Comparison of ENCODE assay signal across 10 cellular contexts in genomic region chr12:50024227-50024626, GRCh38. TPM values are rescaled to one million over a fixed set of nuclear protein-coding genes. Genes with fewer than 3 reads are reported as not detected.
DNase-seq lines count a peak whose midpoint lies in the region; ATAC-seq, FAIRE-seq and TF ChIP-seq lines count a peak whose summit lies in the region.
"Had no signal": no experiment of that assay in that cellular context is flagged by ENCODE, and none has a peak within 500 bp of the region (broad histone marks: within the 10 kb centered on the region; RNA-seq: fewer than 3 reads in every experiment).

No MANE protein-coding gene starts in this region.

- TF ChIP-seq POLR2A in endothelial cell of umbilical vein (IDR thresholded peaks at IDR 0.05; ENCODE audit: low read depth, low read length), result no peak

- H3K79me2 ChIP-seq in endothelial cell of umbilical vein (ENCODE audit: control insufficient read depth, insufficient read depth, low read length), result peaks cover 58% of the 10 kb centered on the region

- peaks cover 29% of the 10 kb centered on the region for H3K4me1 Mint-ChIP-seq in T-helper 2 cell treated with Interferon-gamma antibody and Interleukin-4, amounts not matched to agents 5 μg/mL and 100 μg/mL, for 36 hours (ENCODE audit: low read depth)

- 72 to 80% (median 77%) methylated on average over 8 of the region's 8 CpGs for WGBS in psoas muscle, 3 donors

- H3K9me3 Mint-ChIP-seq in T-helper 2 cell treated with Interferon-gamma antibody and Interleukin-4, amounts not matched to agents 5 μg/mL and 100 μg/mL, for 36 hours, result peaks cover 2% of the 10 kb centered on the region

- H3K36me3 ChIP-seq in RWPE2 (ENCODE audit: low read depth) (peaks cover 24% of the 10 kb centered on the region), endothelial cell of umbilical vein (ENCODE audit: control insufficient read depth in 2 of 2, extremely low read depth in 1 of 2, insufficient read depth in 2 of 2, low read length in 2 of 2) (no peaks in the 10 kb centered on the region), psoas muscle (ENCODE audit: insufficient read depth in 1 of 2, low read depth in 1 of 2) (no peaks in the 10 kb centered on the region)

- H3K27ac Mint-ChIP-seq in T-helper 2 cell treated with Interferon-gamma antibody and Interleukin-4, amounts not matched to agents 5 μg/mL and 100 μg/mL, for 36 hours, result peak overlapping the region; percentile 99

- H3K27ac ChIP-seq in RWPE2 (ENCODE audit: poor library complexity, severe bottlenecking) (peak overlapping the region; percentile 56), endothelial cell of umbilical vein (ENCODE audit: insufficient read depth, low read depth, low read length) (no peak overlapping the region), psoas muscle (no peak overlapping the region)

- peak overlapping the region; percentile 31 for H3K9ac ChIP-seq in endothelial cell of umbilical vein (replicated peaks; ENCODE audit: extremely low read depth, insufficient read depth, low read length)

- ATAC-seq in RWPE2 (ENCODE audit: low read depth) (no peak), psoas muscle (no peak), GM18907 (IDR thresholded peaks at IDR 0.05; ENCODE audit: unreplicated experiment) (no peak)

- H3K27me3 ChIP-seq in RWPE2 (ENCODE audit: insufficient read depth, poor library complexity, severe bottlenecking) (no peaks in the 10 kb centered on the region), endothelial cell of umbilical vein (ENCODE audit: control insufficient read depth in 2 of 2, insufficient read depth in 2 of 2, low read length in 2 of 2) (peaks cover 11 to 17% of the 10 kb centered on the region in 2 experiments), psoas muscle (ENCODE audit: insufficient read depth in 3 of 3, low read length in 2 of 3) (no peaks in the 10 kb centered on the region)

- H3K27me3 Mint-ChIP-seq in T-helper 2 cell treated with Interferon-gamma antibody and Interleukin-4, amounts not matched to agents 5 μg/mL and 100 μg/mL, for 36 hours (ENCODE audit: low read depth), result no peaks in the 10 kb centered on the region

- H4K20me1 ChIP-seq in endothelial cell of umbilical vein (replicated peaks; ENCODE audit: control insufficient read depth, extremely low read depth, insufficient read depth, low read length), result no peaks in the 10 kb centered on the region

- H3K4me2 ChIP-seq in endothelial cell of umbilical vein (ENCODE audit: insufficient read depth, low read length), result peak overlapping the region; percentile 54

- H3K9me1 ChIP-seq in endothelial cell of umbilical vein (replicated peaks; ENCODE audit: control insufficient read depth, extremely low read depth, insufficient read depth, low read length), result no peaks in the 10 kb centered on the region

- TF ChIP-seq CTCF in RWPE2 (IDR thresholded peaks at IDR 0.05; ENCODE audit: poor library complexity, severe bottlenecking) (no peak), endothelial cell of umbilical vein (IDR thresholded peaks at IDR 0.05; ENCODE audit: extremely low read depth in 1 of 2, insufficient read depth in 1 of 2, low read depth in 1 of 2, low read length in 2 of 2) (no peak), psoas muscle (IDR thresholded peaks at IDR 0.05) (no peak)

- H3K4me3 ChIP-seq in RWPE2 (ENCODE audit: severe bottlenecking) (peak overlapping the region; percentile 75), endothelial cell of umbilical vein (replicated peaks in 1 of 3; ENCODE audit: insufficient read depth in 1 of 3, low read depth in 1 of 3, low read length in 3 of 3) (peak overlapping the region in 2 of 3 experiments; percentile 40 to 64), psoas muscle (peak overlapping the region; percentile 76)

- no TSS peak for BruUV-seq in endothelial cell of umbilical vein (replicated peaks; lab: Mats Ljungman, UMichigan)

- POLR2A ChIA-PET in endothelial cell of umbilical vein (lab: Charles Lee), result no interaction called here

- H3K4me1 ChIP-seq in RWPE2 (ENCODE audit: insufficient read depth, poor library complexity, severe bottlenecking), result peaks cover 10% of the 10 kb centered on the region
- H3K4me1 ChIP-seq in endothelial cell of umbilical vein (ENCODE audit: control insufficient read depth, extremely low read depth, insufficient read depth, low read length), result peaks cover 10% of the 10 kb centered on the region
- H3K4me1 ChIP-seq in psoas muscle, result no peaks in the 10 kb centered on the region

- H3K9me3 ChIP-seq in RWPE2 (ENCODE audit: severe bottlenecking) (no peaks in the 10 kb centered on the region), endothelial cell of umbilical vein (replicated peaks; ENCODE audit: control insufficient read depth, insufficient read depth, low read length) (no peaks in the 10 kb centered on the region), psoas muscle (no peaks in the 10 kb centered on the region)

- H2AFZ ChIP-seq in endothelial cell of umbilical vein (ENCODE audit: low read depth, low read length), result no peak overlapping the region

- intact Hi-C loops in endothelial cell of umbilical vein (cut with micrococcal nuclease) (no loop called here), psoas muscle (cut with DNase I) (loop anchor here in 1 of 2 donors (1.0 kb wide), 1 partner anchor 14 kb away; no protein-coding TSS in a partner anchor)

- dilution Hi-C loops in endothelial cell of umbilical vein (cut with MboI; ENCODE audit: extremely low pct_ligation_motif_present, low sequenced_read_pairs), result no loop called here

- no peak for FAIRE-seq in endothelial cell of umbilical vein (lab: Jason Lieb, UNC)
- FAIRE-seq: A204.1 had no signal

- peaks cover 31% of the 10 kb centered on the region for H3K36me3 Mint-ChIP-seq in T-helper 2 cell treated with Interferon-gamma antibody and Interleukin-4, amounts not matched to agents 5 μg/mL and 100 μg/mL, for 36 hours (ENCODE audit: low read depth)

- CTCF ChIA-PET in endothelial cell of umbilical vein (lab: Charles Lee), result interaction anchor here (0.8 to 3.3 kb wide), 7 partner anchors 12 to 57 kb away, joined by 4 to 18 read pairs (median 7); no protein-coding TSS in a partner anchor

- DNase-seq in T-helper 2 cell treated with Interferon-gamma antibody and Interleukin-4, amounts not matched to agents 5 μg/mL and 100 μg/mL, for 36 hours (ENCODE audit: low spot score), result no peak
- no peak for DNase-seq in T-helper 2 cell
- DNase-seq in RWPE2 (ENCODE audit: low spot score), result no peak
- no peak for DNase-seq in endothelial cell of umbilical vein (ENCODE audit: low read depth, low spot score)
- no peak for DNase-seq in psoas muscle
- DNase-seq in NCI-H82 treated with DMSO at 0.1 percent for 48 hours (lab: John Stamatoyannopoulos, UW; ENCODE audit: unreplicated experiment), result no peak
- no peak for DNase-seq in activated CD4-positive, alpha-beta T cell treated with anti-CD3 and anti-CD28 coated beads, Interleukin-2, amount 50 U/mL, for 1 hour
- DNase-seq: hypothalamus had no signal

- H3K4me3 Mint-ChIP-seq in T-helper 2 cell treated with Interferon-gamma antibody and Interleukin-4, amounts not matched to agents 5 μg/mL and 100 μg/mL, for 36 hours, result peak overlapping the region; percentile 96

TF ChIP-seq in endothelial cell of umbilical vein, 7 proteins besides CTCF, POLR2A, EP300 and RAD21 (continues in another document):
- TF ChIP-seq FOS (IDR thresholded peaks at IDR 0.05; ENCODE audit: borderline replicate concordance, insufficient read depth, low read length), result no peak
- TF ChIP-seq MAX (IDR thresholded peaks at IDR 0.05; ENCODE audit: insufficient read depth, insufficient read length), result no peak
- TF ChIP-seq JUN (IDR thresholded peaks at IDR 0.05; ENCODE audit: borderline replicate concordance, insufficient read depth, insufficient read length, low read depth), result no peak
- TF ChIP-seq GATA2 (IDR thresholded peaks at IDR 0.05; ENCODE audit: insufficient read depth, insufficient read length, low read depth, low read length), result no peak
- no peak for TF ChIP-seq MYC (IDR thresholded peaks at IDR 0.05; ENCODE audit: low read depth, low read length)
- no peak for TF ChIP-seq POLR2AphosphoS5 (IDR thresholded peaks at IDR 0.05; ENCODE audit: insufficient read depth, low read depth, low read length)

RNA-seq across cellular contexts. Expression of gene RACGAP1, which starts 1.1 kb away (rescaled TPM):
- total RNA-seq in endothelial cell of umbilical vein (56.3 and 62.9 TPM in 2 replicates), psoas muscle (1 to 10 TPM; 4.6 to 6.1 (median 5.2) TPM)
- polyA plus RNA-seq in endothelial cell of umbilical vein (15.4 and 16.5 TPM in 2 replicates), psoas muscle (10 to 100 TPM in 1 of 3 donors, 1 to 10 TPM in 2; 3.4 to 15.3 (median 5.5) TPM)
- polyA plus RNA-seq in endothelial cell of umbilical vein (2011; cell fraction: cytosol; rRNA removed), result 30.8 and 31.7 TPM in 2 replicates
- 35.0 and 37.2 TPM in 2 replicates for polyA plus RNA-seq in endothelial cell of umbilical vein (2011; cell fraction: nucleus; rRNA removed)
- 30.3 and 55.7 TPM in 2 replicates for polyA plus RNA-seq in endothelial cell of umbilical vein (2012)
- 42.7 and 50.6 TPM in 2 replicates for polyA minus RNA-seq in endothelial cell of umbilical vein
- polyA minus RNA-seq in endothelial cell of umbilical vein (2011; cell fraction: cytosol; rRNA and poly(A)+ RNA removed), result 104 TPM
- 14.4 and 22.9 TPM in 2 replicates for polyA minus RNA-seq in endothelial cell of umbilical vein (2011; cell fraction: nucleus; rRNA and poly(A)+ RNA removed)

RNA-seq across cellular contexts. Expression of gene ASIC1, which starts 33.2 kb away (rescaled TPM):
- total RNA-seq in endothelial cell of umbilical vein, result 0.53 and 0.55 TPM in 2 replicates
- 0.66 and 0.75 TPM in 2 replicates for polyA plus RNA-seq in endothelial cell of umbilical vein
- 0.32 and 0.56 TPM in 2 replicates for polyA plus RNA-seq in endothelial cell of umbilical vein (2011; cell fraction: cytosol; rRNA removed)
- polyA plus RNA-seq in endothelial cell of umbilical vein (2011; cell fraction: nucleus; rRNA removed), result 1.4 and 1.8 TPM in 2 replicates
- 1.1 and 1.2 TPM in 2 replicates for polyA plus RNA-seq in endothelial cell of umbilical vein (2012)
- polyA minus RNA-seq in endothelial cell of umbilical vein, result 0.90 and 1.1 TPM in 2 replicates
- 3.4 TPM for polyA minus RNA-seq in endothelial cell of umbilical vein (2011; cell fraction: cytosol; rRNA and poly(A)+ RNA removed)
- 0.58 and 0.67 TPM in 2 replicates for polyA minus RNA-seq in endothelial cell of umbilical vein (2011; cell fraction: nucleus; rRNA and poly(A)+ RNA removed)
- total RNA-seq in psoas muscle, result under 1 TPM; 0.32 to 0.82 (median 0.60) TPM
- polyA plus RNA-seq in psoas muscle, result under 1 TPM; 0.20 to 0.29 (median 0.25) TPM

RNA-seq across cellular contexts. Expression of gene AQP6, which starts 51.5 kb away (rescaled TPM):
- not detected in 2 replicates for total RNA-seq in endothelial cell of umbilical vein
- polyA plus RNA-seq in endothelial cell of umbilical vein, result 0.04 TPM in 1 of 2 replicates, not detected in the other
- not detected in 2 replicates for polyA plus RNA-seq in endothelial cell of umbilical vein (2011; cell fraction: cytosol; rRNA removed)
- polyA plus RNA-seq in endothelial cell of umbilical vein (2011; cell fraction: nucleus; rRNA removed), result 0.07 and 0.20 TPM in 2 replicates
- polyA plus RNA-seq in endothelial cell of umbilical vein (2012), result not detected in 2 replicates
- not detected in 2 replicates for polyA minus RNA-seq in endothelial cell of umbilical vein
- polyA minus RNA-seq in endothelial cell of umbilical vein (2011; cell fraction: cytosol; rRNA and poly(A)+ RNA removed), result not detected
- polyA minus RNA-seq in endothelial cell of umbilical vein (2011; cell fraction: nucleus; rRNA and poly(A)+ RNA removed), result not detected in 2 replicates
- not detected for total RNA-seq in psoas muscle
- under 1 TPM in 1 of 3 donors, not detected in 2; 0.04 TPM for polyA plus RNA-seq in psoas muscle
